ENCODE assay signal across 32 cellular contexts in the genomic region with DNA sequence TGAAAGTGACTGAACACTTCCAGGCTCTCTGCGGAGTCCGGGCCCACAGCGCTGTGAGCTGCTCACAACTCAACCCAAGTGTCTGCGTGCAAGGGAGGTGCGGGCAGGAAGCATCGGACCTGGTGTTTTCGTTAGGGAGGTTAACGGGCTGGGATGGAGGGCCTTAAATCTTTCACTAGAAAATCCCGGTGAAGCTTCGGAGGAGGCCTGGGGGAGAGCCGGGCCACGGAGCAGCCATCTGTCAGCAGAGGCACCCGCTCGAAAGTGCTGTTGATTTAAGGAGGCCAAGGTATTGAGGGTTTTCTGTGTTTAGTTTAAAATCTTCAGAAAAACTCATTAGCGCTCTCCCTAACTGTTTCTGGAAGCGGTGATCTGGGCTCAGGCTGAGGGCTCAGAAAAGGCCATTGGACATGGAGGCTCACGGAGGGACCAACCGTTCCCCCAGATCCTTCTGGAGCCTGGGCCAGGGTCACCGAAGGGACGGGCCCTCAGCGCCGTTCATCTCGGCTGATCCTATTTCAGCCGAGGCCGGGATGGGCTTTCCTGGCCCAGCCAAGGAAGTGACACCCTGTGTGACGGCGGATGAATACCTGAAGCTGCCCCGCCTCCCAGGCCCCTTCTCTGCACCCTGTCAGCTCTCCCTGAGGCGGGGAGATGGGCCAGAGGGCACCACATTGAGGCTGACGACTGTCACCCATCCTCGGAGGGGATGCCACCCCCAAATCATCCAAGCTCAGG. TPM values are rescaled to one million over a fixed set of nuclear protein-coding genes. Genes with fewer than 3 reads are reported as not detected.
DNase-seq lines count a peak whose midpoint lies in the region; ATAC-seq and TF ChIP-seq lines count a peak whose summit lies in the region.
"Had no signal": no experiment of that assay in that cellular context is flagged by ENCODE, and none has a peak within 500 bp of the region (broad histone marks: within the 10 kb centered on the region; RNA-seq: fewer than 3 reads in every experiment).

No MANE protein-coding gene starts in this region.

- no peak for ATAC-seq in HG03280 (IDR thresholded peaks at IDR 0.05; ENCODE audit: unreplicated experiment)
- ATAC-seq: left ventricle myocardium superior, psoas muscle had no signal

- peak overlapping the region; percentile 30 for H3K56ac ChIP-seq in mesendoderm (ENCODE audit: low read length)

- H2BK120ac ChIP-seq in mesendoderm (ENCODE audit: low read depth, low read length) = no peak overlapping the region

- no peak overlapping the region for H3K23ac ChIP-seq in mesendoderm (ENCODE audit: low read length)

- no peak overlapping the region for H3K9ac ChIP-seq in mesendoderm (ENCODE audit: low read length)

- H3K27me3 ChIP-seq in WERI-Rb-1 (ENCODE audit: insufficient read depth, low read depth, severe bottlenecking) (no peaks in the 10 kb centered on the region), mesendoderm (ENCODE audit: insufficient read depth, low read length, poor library complexity) (no peaks in the 10 kb centered on the region), PC-9 (ENCODE audit: insufficient read depth, low read depth) (peaks cover 75% of the 10 kb centered on the region)

- CTCF ChIA-PET in PC-9 (lab: Charles Lee) = interaction anchor here (0.5 kb wide), 1 partner anchor 96 kb away, joined by 6 read pairs; no protein-coding TSS in a partner anchor

- no peak overlapping the region for H4K5ac ChIP-seq in mesendoderm (ENCODE audit: low read length)

- H3K4me3 ChIP-seq in WERI-Rb-1 (ENCODE audit: low read depth, low read length) (no peak overlapping the region), mesendoderm (ENCODE audit: low read length) (no peak overlapping the region), urinary bladder (ENCODE audit: low read depth, low read length) (no peak overlapping the region), PC-9 (no peak overlapping the region)
- H3K4me3 ChIP-seq: coronary artery, psoas muscle, upper lobe of left lung had no signal

- H3K4me2 ChIP-seq in mesendoderm (ENCODE audit: low read length) (no peak overlapping the region), PC-9 (no peak overlapping the region)

- no peak overlapping the region for H3K18ac ChIP-seq in mesendoderm (ENCODE audit: low read length)

- no peaks in the 10 kb centered on the region for H3K79me2 ChIP-seq in mesendoderm (ENCODE audit: control insufficient read depth, insufficient read depth, low read length)
- H3K79me2 ChIP-seq in PC-9 (ENCODE audit: low read depth) = no peaks in the 10 kb centered on the region

- peak overlapping the region; percentile 55 for H3K27ac Mint-ChIP-seq in activated naive CD4-positive, alpha-beta T cell treated with anti-CD3 and anti-CD28 coated beads, Interleukin-2, amount 50 U/mL, for 24 hours
- H3K27ac Mint-ChIP-seq: activated naive CD8-positive, alpha-beta T cell treated with anti-CD3 and anti-CD28 coated beads for 36 hours; CD4-positive, alpha-beta T cell had no signal

- peaks cover 4% of the 10 kb centered on the region; the same call in 1 of the 2 replicates for H3F3A ChIP-seq in PC-9 (ENCODE audit: insufficient read depth, low read depth)

- H3K36me3 ChIP-seq in WERI-Rb-1 (no peaks in the 10 kb centered on the region), mesendoderm (ENCODE audit: control insufficient read depth, insufficient read depth, low read length) (no peaks in the 10 kb centered on the region), urinary bladder (ENCODE audit: insufficient read depth) (no peaks in the 10 kb centered on the region), PC-9 (ENCODE audit: low read depth) (no peaks in the 10 kb centered on the region)
- H3K36me3 ChIP-seq: upper lobe of left lung had no signal

- intact Hi-C loops in PC-9 (cut with micrococcal nuclease; ENCODE audit: unreplicated experiment) = no loop called here

- no peak overlapping the region for H4K8ac ChIP-seq in mesendoderm (ENCODE audit: low read depth, low read length)

- no peaks in the 10 kb centered on the region for H3K9me2 ChIP-seq in PC-9 (ENCODE audit: insufficient read depth)

- no peaks in the 10 kb centered on the region for H4K20me1 ChIP-seq in PC-9 (ENCODE audit: insufficient read depth)

- H2BK15ac ChIP-seq in mesendoderm (replicated peaks; ENCODE audit: low read depth) = no peak overlapping the region

- H3K9me3 Mint-ChIP-seq in activated naive CD4-positive, alpha-beta T cell treated with anti-CD3 and anti-CD28 coated beads, Interleukin-2, amount 50 U/mL, for 24 hours = no peaks in the 10 kb centered on the region
- H3K9me3 Mint-ChIP-seq: activated naive CD8-positive, alpha-beta T cell treated with anti-CD3 and anti-CD28 coated beads for 36 hours; CD4-positive, alpha-beta T cell had no signal

- DNase-seq in activated naive CD4-positive, alpha-beta T cell (lab: John Stamatoyannopoulos, UW) = no peak
- DNase-seq in WERI-Rb-1 = peak; percentile 81
- peak; percentile 27 for DNase-seq in mesendoderm
- DNase-seq in stimulated activated naive CD4-positive, alpha-beta T cell (lab: John Stamatoyannopoulos, UW) = no peak
- no peak for DNase-seq in PC-9
- DNase-seq: activated CD4-positive, alpha-beta T cell treated with anti-CD3 and anti-CD28 coated beads for 48 hours; activated effector memory CD4-positive, alpha-beta T cell treated with Interleukin-2 at 50 U/mL for 16 hours; activated naive CD8-positive, alpha-beta T cell treated with anti-CD3 and anti-CD28 coated beads for 36 hours; aorta; CD4-positive, alpha-beta T cell; effector memory CD4-positive, alpha-beta T cell; islet precursor cell; left ventricle myocardium superior; MM.1S; NCI-H1105 treated with DMSO at 0.1 percent for 48 hours; NCI-H1930; occipital lobe; psoas muscle; stimulated activated CD4-positive, alpha-beta T cell treated with anti-CD3 and anti-CD28 coated beads, Interleukin-15, amount 100 ng/mL, for 24 hours; stimulated activated CD4-positive, alpha-beta T cell treated with anti-CD3 and anti-CD28 coated beads, Interleukin-4, amount 100 ng/mL, for 4 hours; substantia nigra; SW 1271; T-helper 9 cell had no signal

- POLR2A ChIA-PET in PC-9 (lab: Charles Lee; ENCODE audit: unreplicated experiment) = no interaction called here

- H3K4ac ChIP-seq in mesendoderm (ENCODE audit: low read depth, low read length) = no peak overlapping the region

- H3K27ac ChIP-seq in WERI-Rb-1 (peak overlapping the region; percentile 93), mesendoderm (ENCODE audit: low read depth, low read length) (no peak overlapping the region), urinary bladder (ENCODE audit: low read depth) (peak overlapping the region; percentile 16), PC-9 (no peak overlapping the region)
- H3K27ac ChIP-seq: coronary artery, psoas muscle, upper lobe of left lung had no signal

- no peak overlapping the region for H2BK5ac ChIP-seq in mesendoderm (ENCODE audit: low read length)

- H3K36me3 Mint-ChIP-seq in activated naive CD4-positive, alpha-beta T cell treated with anti-CD3 and anti-CD28 coated beads, Interleukin-2, amount 50 U/mL, for 24 hours = no peaks in the 10 kb centered on the region
- H3K36me3 Mint-ChIP-seq: activated naive CD8-positive, alpha-beta T cell treated with anti-CD3 and anti-CD28 coated beads for 36 hours had no signal

- H3K4me1 ChIP-seq in mesendoderm (ENCODE audit: control insufficient read depth, low read depth, low read length) (peaks cover 1% of the 10 kb centered on the region), urinary bladder (ENCODE audit: insufficient read depth) (no peaks in the 10 kb centered on the region), PC-9 (replicated peaks; ENCODE audit: insufficient read depth) (no peaks in the 10 kb centered on the region)
- H3K4me1 ChIP-seq: psoas muscle had no signal

- H2AFZ ChIP-seq in PC-9 = no peak overlapping the region

- peaks cover 1% of the 10 kb centered on the region for H3K27me3 Mint-ChIP-seq in activated naive CD4-positive, alpha-beta T cell treated with anti-CD3 and anti-CD28 coated beads, Interleukin-2, amount 50 U/mL, for 24 hours

- H3K9me3 ChIP-seq in WERI-Rb-1 (ENCODE audit: severe bottlenecking) (no peaks in the 10 kb centered on the region), PC-9 (ENCODE audit: insufficient read depth, low read depth) (no peaks in the 10 kb centered on the region)
- H3K9me3 ChIP-seq: psoas muscle, upper lobe of left lung had no signal

- TF ChIP-seq CTCF in WERI-Rb-1 (IDR thresholded peaks at IDR 0.05; ENCODE audit: low read depth, low read length) = no peak
- TF ChIP-seq CTCF in PC-9 (conservative IDR thresholded peaks at IDR 0.05) = no peak

- no peak overlapping the region for H3K4me3 Mint-ChIP-seq in activated naive CD4-positive, alpha-beta T cell treated with anti-CD3 and anti-CD28 coated beads, Interleukin-2, amount 50 U/mL, for 24 hours
- H3K4me3 Mint-ChIP-seq: activated naive CD8-positive, alpha-beta T cell treated with anti-CD3 and anti-CD28 coated beads for 36 hours; CD4-positive, alpha-beta T cell had no signal

- WGBS in mesendoderm (ENCODE audit: extremely low coverage, insufficient coverage, low lambda C conversion rate) = no CpG with 5 or more reads among the region's 31 CpGs
- 43% methylated on average over 31 of the region's 31 CpGs for WGBS in urinary bladder

- H3K4me1 Mint-ChIP-seq in activated naive CD4-positive, alpha-beta T cell treated with anti-CD3 and anti-CD28 coated beads, Interleukin-2, amount 50 U/mL, for 24 hours = no peaks in the 10 kb centered on the region
- H3K4me1 Mint-ChIP-seq: activated naive CD8-positive, alpha-beta T cell treated with anti-CD3 and anti-CD28 coated beads for 36 hours had no signal

- no TSS peak for BruUV-seq in PC-9 (replicated peaks; lab: Mats Ljungman, UMichigan)

- no peaks in the 10 kb centered on the region for H3K79me1 ChIP-seq in mesendoderm (ENCODE audit: low read length)

- H2AK5ac ChIP-seq in mesendoderm (ENCODE audit: low read length) = no peak overlapping the region

RNA-seq across cellular contexts. Expression of gene GATA5, which starts 20.7 kb away (rescaled TPM):
- polyA plus RNA-seq in mesendoderm (2013, experiment 1 of 2) = 0.07 TPM
- 0.10 TPM for polyA plus RNA-seq in mesendoderm (2013, experiment 2 of 2)
- total RNA-seq in urinary bladder (6.6 TPM), PC-9 (2021) (0.96 and 2.1 TPM in 2 replicates)
- polyA plus RNA-seq in urinary bladder = 27.4 TPM
- total RNA-seq: activated naive CD8-positive, alpha-beta T cell treated with anti-CD3 and anti-CD28 coated beads for 36 hours; CD4-positive, alpha-beta T cell; epithelial cell of proximal tubule had no signal

RNA-seq across cellular contexts. Expression of gene RBBP8NL, which starts 27.8 kb away (rescaled TPM):
- 0.31 TPM for polyA plus RNA-seq in mesendoderm (2013, experiment 1 of 2)
- 0.36 TPM for polyA plus RNA-seq in mesendoderm (2013, experiment 2 of 2)
- 0.69 TPM for total RNA-seq in urinary bladder
- polyA plus RNA-seq in urinary bladder = 1.1 TPM
- total RNA-seq in PC-9 (2021) = 8.7 and 14.0 TPM in 2 replicates
- total RNA-seq: A172; activated naive CD8-positive, alpha-beta T cell treated with anti-CD3 and anti-CD28 coated beads for 36 hours; aorta; cardiac septum; CD4-positive, alpha-beta T cell; H4; left ventricle myocardium superior; occipital lobe; psoas muscle had no signal

RNA-seq across cellular contexts. Expression of gene CABLES2, which starts 48.0 kb away (rescaled TPM):
- 4.4 TPM for polyA plus RNA-seq in mesendoderm (2013, experiment 1 of 2)
- polyA plus RNA-seq in mesendoderm (2013, experiment 2 of 2) = 4.3 TPM
- total RNA-seq in urinary bladder = 2.1 TPM
- 5.7 TPM for polyA plus RNA-seq in urinary bladder
- total RNA-seq in PC-9 (2021) = 11.2 and 14.1 TPM in 2 replicates

Comparison
In these comparisons a context has a peak if more than half of its experiments do, and no peak if none do; other contexts are left out.
1. DNase-seq: peak in WERI-Rb-1 (single experiment) and mesendoderm (single experiment); none in activated naive CD4-positive, alpha-beta T cell (0 of 4), stimulated activated naive CD4-positive, alpha-beta T cell (0 of 6) and PC-9 (0 of 2).
2. H3K27ac ChIP-seq: peak in WERI-Rb-1 (single experiment) and urinary bladder (single experiment); none in mesendoderm (single experiment) and PC-9 (single experiment).